20 cellular contexts compared by ENCODE assay signal in genomic region chr2:241657851-241658254, GRCh38.
"Had no signal": no experiment of that assay in that cellular context is flagged by ENCODE, and none has a peak within 500 bp of the region (broad histone marks: within the 10 kb centered on the region; RNA-seq: fewer than 3 reads in every experiment).

No MANE protein-coding gene starts in this region.

- H3K4me1 ChIP-seq: spleen, testis, uterus had no signal

- H3K4me3 Mint-ChIP-seq: activated T-cell treated with anti-CD3 and anti-CD28 coated beads, Interleukin-2, amount 50 U/mL, for 4 hours; WTC11 had no signal

- H3K4me1 Mint-ChIP-seq: WTC11 had no signal

- H3K27ac Mint-ChIP-seq: WTC11 had no signal

- H3K36me3 ChIP-seq: uterus had no signal

- H3K9me3 Mint-ChIP-seq: activated T-cell treated with anti-CD3 and anti-CD28 coated beads, Interleukin-2, amount 50 U/mL, for 4 hours; WTC11 had no signal

- DNase-seq: activated CD8-positive, alpha-beta memory T cell treated with anti-CD3 and anti-CD28 coated beads, Interleukin-2, amount 50 U/mL, for 48 hours; activated naive CD4-positive, alpha-beta T cell treated with Interleukin-2 at 50 U/mL for 16 hours; activated T-cell treated with anti-CD3 and anti-CD28 coated beads, Interleukin-2, amount 50 U/mL, for 4 hours; amygdala; effector CD4-positive, alpha-beta T cell; erythroblast; foreskin fibroblast; left colon; mesenchymal stem cell; mucosa of descending colon; occipital lobe; retina; spleen; stimulated activated CD4-positive, alpha-beta T cell treated with anti-CD3 and anti-CD28 coated beads, Interleukin-4, amount 100 ng/mL, for 1 hour; stimulated activated naive CD4-positive, alpha-beta T cell; T-helper 9 cell; testis; trophoblast cell; uterus had no signal

- H3K27ac ChIP-seq: spleen, testis, uterus had no signal

- H3K27me3 ChIP-seq: spleen, testis, uterus had no signal

- H3K9me3 ChIP-seq: mucosa of descending colon, spleen, testis, uterus had no signal

- H3K4me3 ChIP-seq: mucosa of descending colon, spleen, testis, uterus had no signal
